ENCODE assay signal across 8 cellular contexts in the genomic region with DNA sequence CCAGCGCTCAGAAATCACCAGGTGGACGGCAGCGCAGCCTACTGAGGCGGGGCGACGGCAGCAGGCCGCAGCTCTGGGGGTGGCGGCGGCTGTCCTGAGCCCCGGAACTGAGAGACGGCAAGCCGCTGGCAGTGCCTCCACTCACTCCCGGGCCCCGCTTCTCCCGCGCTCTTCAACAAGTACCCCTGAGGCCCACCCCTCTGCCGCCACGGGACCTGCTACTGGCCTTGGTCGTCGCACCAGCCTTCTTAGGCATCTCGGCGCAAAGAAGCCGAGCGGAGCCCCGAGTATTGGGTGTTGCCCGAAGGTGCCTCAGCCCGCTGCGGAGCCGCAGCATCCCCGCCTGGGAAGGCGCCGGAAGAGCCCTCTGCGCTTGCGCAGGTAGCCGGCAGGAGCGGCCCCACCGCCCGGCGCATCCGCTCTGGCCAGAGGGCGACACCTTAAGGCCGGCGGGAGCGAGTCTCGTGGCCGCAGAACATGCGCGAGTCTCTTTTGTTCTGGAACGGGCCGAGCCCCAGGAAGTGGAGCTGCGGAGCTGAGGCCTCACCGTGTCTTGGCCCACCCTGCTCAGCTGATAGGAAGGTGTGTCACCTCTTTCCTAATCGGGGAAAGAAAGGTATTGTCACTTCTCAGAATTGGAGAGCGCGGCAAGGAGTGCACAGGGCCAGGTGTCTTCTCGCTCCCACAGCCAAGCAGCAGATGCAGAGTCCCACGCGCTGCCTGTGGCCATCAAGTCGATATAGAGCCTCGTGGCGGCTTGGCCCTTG. TPM values are rescaled to one million over a fixed set of nuclear protein-coding genes. Genes with fewer than 3 reads are reported as not detected.
DNase-seq lines count a peak whose midpoint lies in the region; ATAC-seq and TF ChIP-seq lines count a peak whose summit lies in the region.

A gene (minus strand): TSS at position 369 of the 767 bp plus-strand sequence. CDS start 32 bp downstream, at position 337.

- H3K9me3 ChIP-seq in osteoblast (ENCODE audit: low read depth, low read length) (no peaks in the 10 kb centered on the region), testis (no peaks in the 10 kb centered on the region)

- H4K20me1 ChIP-seq in osteoblast (ENCODE audit: insufficient read depth, low read length) = peaks cover 8% of the 10 kb centered on the region

- H3K27ac Mint-ChIP-seq in activated naive CD4-positive, alpha-beta T cell treated with anti-CD3 and anti-CD28 coated beads, Interleukin-2, amount 50 U/mL, for 72 hours = peak within 1 kb of the TSS; percentile 93 to 97

- H3K4me2 ChIP-seq in osteoblast (ENCODE audit: insufficient read depth, low read length) = peak within 1 kb of the TSS; percentile 92

- no peaks in the 10 kb centered on the region for H3K27me3 ChIP-seq in osteoblast (ENCODE audit: insufficient read depth, low read length)
- H3K27me3 ChIP-seq in testis = no peaks in the 10 kb centered on the region

- H3K27ac ChIP-seq in osteoblast (ENCODE audit: low read depth, low read length) (peak within 1 kb of the TSS; percentile 74), testis (peak within 1 kb of the TSS; percentile 71 to 85)

- peaks cover 20 to 22% of the 10 kb centered on the region in 2 donors for H3K9me3 Mint-ChIP-seq in activated naive CD4-positive, alpha-beta T cell treated with anti-CD3 and anti-CD28 coated beads, Interleukin-2, amount 50 U/mL, for 72 hours

- peaks cover 23% of the 10 kb centered on the region for H3K79me2 ChIP-seq in osteoblast (ENCODE audit: insufficient read depth, low read length)

- H3K4me1 ChIP-seq in osteoblast (ENCODE audit: insufficient read depth, low read length) (peaks cover 20% of the 10 kb centered on the region), testis (peaks cover 14% of the 10 kb centered on the region)

- TF ChIP-seq POLR2A in NB4 (IDR thresholded peaks at IDR 0.05; ENCODE audit: extremely low read depth, insufficient read length) (peak; percentile 84), testis (IDR thresholded peaks at IDR 0.05) (peak; percentile 29)

- H3K4me3 ChIP-seq in GM12865 (ENCODE audit: low read depth, low read length) (peak within 1 kb of the TSS; percentile 94), NB4 (ENCODE audit: low read depth, low read length) (peak within 1 kb of the TSS; percentile 97), osteoblast (ENCODE audit: insufficient read depth, low read length) (peak within 1 kb of the TSS; percentile 89), testis (peak within 1 kb of the TSS; percentile 90 to 99)

- ATAC-seq in HG02588 (IDR thresholded peaks at IDR 0.05; ENCODE audit: unreplicated experiment) = peak; percentile 83
- ATAC-seq in activated naive CD4-positive, alpha-beta T cell treated with anti-CD3 and anti-CD28 coated beads, Interleukin-2, amount 50 U/mL, for 72 hours = peak; percentile 85 to 88

- peaks cover 27 to 41% of the 10 kb centered on the region in 2 donors for H3K36me3 Mint-ChIP-seq in activated naive CD4-positive, alpha-beta T cell treated with anti-CD3 and anti-CD28 coated beads, Interleukin-2, amount 50 U/mL, for 72 hours

- peak; percentile 71 for TF ChIP-seq CTCF in GM12865 (IDR thresholded peaks at IDR 0.05; ENCODE audit: insufficient read depth, low read depth, low read length, missing control alignments)
- TF ChIP-seq CTCF in NB4 (IDR thresholded peaks at IDR 0.05; ENCODE audit: low read depth, low read length) = peak; percentile 66
- peak; percentile 65 for TF ChIP-seq CTCF in osteoblast (IDR thresholded peaks at IDR 0.05; ENCODE audit: extremely low read depth, low read depth, low read length)
- TF ChIP-seq CTCF in testis (IDR thresholded peaks at IDR 0.05) = peak; percentile 60 to 91 (median 75)

- peak within 1 kb of the TSS; percentile 99 for H2AFZ ChIP-seq in osteoblast (ENCODE audit: low read length)

- intact Hi-C loops in testis (cut with DNase I; ENCODE audit: low total_unique reads) = no loop called here

- peaks cover 33% of the 10 kb centered on the region for H3K36me3 ChIP-seq in osteoblast (ENCODE audit: insufficient read depth, low read length)
- no peaks in the 10 kb centered on the region for H3K36me3 ChIP-seq in testis (ENCODE audit: low read depth, missing control alignments)

- WGBS in testis, 2 donors = 1 to 2% methylated on average over 13 to 59 of the region's 61 CpGs

- DNase-seq in GM12865 (ENCODE audit: low read depth) (peak; percentile 97), NB4 (ENCODE audit: low read depth) (peak; percentile 95), SKM-1 (lab: John Stamatoyannopoulos, UW; ENCODE audit: unreplicated experiment) (peak; percentile 85), glomerular visceral epithelial cell (ENCODE audit: extremely low spot score) (peak; percentile 95), osteoblast (ENCODE audit: insufficient read length, low spot score, missing footprints) (peak; percentile 95), testis (peak; percentile 94)
- peak; percentile 81 to 93 for DNase-seq in activated naive CD4-positive, alpha-beta T cell treated with anti-CD3 and anti-CD28 coated beads, Interleukin-2, amount 50 U/mL, for 72 hours (ENCODE audit: low spot score in 2 of 2)

RNA-seq across cellular contexts. Expression of the gene that starts here (rescaled TPM):
- total RNA-seq in activated naive CD4-positive, alpha-beta T cell treated with anti-CD3 and anti-CD28 coated beads, Interleukin-2, amount 50 U/mL, for 72 hours = 10 to 100 TPM; 18.1 to 26.3 TPM
- 10.9 and 13.4 TPM in 2 replicates for total RNA-seq in osteoblast
- 10 to 100 TPM; 22.8 to 24.7 TPM for total RNA-seq in testis
- polyA plus RNA-seq in testis (ENCODE audit: insufficient read depth, low read depth, low replicate concordance) = 55.2 TPM

Comparison
In these comparisons a context has a peak if more than half of its experiments do, and no peak if none do; other contexts are left out.
1. Peak in every context shown above with its lines: DNase-seq, ATAC-seq, H3K4me3 ChIP-seq and H3K27ac ChIP-seq.